In the genomic region with DNA sequence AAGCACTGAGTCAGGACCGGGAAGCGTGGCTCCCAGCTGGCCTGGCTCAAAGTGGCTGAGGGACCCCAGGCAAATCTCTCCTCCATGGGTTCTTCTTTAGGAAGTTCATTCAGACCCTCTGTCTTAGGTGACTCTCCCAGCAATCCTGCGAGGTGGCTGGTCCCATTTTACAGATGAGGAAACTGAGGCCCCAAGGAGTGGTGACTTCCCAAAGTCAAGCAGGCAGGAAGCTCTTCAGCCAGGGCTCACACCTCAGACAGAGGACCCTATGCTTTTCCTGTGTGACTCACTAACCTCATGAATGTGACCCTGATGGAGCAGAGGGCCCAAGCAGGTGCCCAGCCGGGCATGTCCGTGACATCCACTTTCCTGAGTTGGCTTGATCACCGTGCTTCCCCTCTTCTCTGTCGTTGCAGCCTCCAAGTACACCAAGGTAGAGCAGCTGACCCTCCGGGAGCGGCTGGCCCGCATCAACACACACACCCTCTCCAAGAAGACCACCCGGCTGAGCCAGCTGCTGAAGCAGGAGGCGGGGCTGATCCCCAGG, we compare ENCODE assay signal across 1 cellular context.
TF ChIP-seq lines count a peak whose summit lies in the region.

No MANE protein-coding gene starts in this region.

TF ChIP-seq in HepG2, 621 proteins besides CTCF, POLR2A, EP300 and RAD21 (continued from another document):
- TF ChIP-seq, protein P1, sequence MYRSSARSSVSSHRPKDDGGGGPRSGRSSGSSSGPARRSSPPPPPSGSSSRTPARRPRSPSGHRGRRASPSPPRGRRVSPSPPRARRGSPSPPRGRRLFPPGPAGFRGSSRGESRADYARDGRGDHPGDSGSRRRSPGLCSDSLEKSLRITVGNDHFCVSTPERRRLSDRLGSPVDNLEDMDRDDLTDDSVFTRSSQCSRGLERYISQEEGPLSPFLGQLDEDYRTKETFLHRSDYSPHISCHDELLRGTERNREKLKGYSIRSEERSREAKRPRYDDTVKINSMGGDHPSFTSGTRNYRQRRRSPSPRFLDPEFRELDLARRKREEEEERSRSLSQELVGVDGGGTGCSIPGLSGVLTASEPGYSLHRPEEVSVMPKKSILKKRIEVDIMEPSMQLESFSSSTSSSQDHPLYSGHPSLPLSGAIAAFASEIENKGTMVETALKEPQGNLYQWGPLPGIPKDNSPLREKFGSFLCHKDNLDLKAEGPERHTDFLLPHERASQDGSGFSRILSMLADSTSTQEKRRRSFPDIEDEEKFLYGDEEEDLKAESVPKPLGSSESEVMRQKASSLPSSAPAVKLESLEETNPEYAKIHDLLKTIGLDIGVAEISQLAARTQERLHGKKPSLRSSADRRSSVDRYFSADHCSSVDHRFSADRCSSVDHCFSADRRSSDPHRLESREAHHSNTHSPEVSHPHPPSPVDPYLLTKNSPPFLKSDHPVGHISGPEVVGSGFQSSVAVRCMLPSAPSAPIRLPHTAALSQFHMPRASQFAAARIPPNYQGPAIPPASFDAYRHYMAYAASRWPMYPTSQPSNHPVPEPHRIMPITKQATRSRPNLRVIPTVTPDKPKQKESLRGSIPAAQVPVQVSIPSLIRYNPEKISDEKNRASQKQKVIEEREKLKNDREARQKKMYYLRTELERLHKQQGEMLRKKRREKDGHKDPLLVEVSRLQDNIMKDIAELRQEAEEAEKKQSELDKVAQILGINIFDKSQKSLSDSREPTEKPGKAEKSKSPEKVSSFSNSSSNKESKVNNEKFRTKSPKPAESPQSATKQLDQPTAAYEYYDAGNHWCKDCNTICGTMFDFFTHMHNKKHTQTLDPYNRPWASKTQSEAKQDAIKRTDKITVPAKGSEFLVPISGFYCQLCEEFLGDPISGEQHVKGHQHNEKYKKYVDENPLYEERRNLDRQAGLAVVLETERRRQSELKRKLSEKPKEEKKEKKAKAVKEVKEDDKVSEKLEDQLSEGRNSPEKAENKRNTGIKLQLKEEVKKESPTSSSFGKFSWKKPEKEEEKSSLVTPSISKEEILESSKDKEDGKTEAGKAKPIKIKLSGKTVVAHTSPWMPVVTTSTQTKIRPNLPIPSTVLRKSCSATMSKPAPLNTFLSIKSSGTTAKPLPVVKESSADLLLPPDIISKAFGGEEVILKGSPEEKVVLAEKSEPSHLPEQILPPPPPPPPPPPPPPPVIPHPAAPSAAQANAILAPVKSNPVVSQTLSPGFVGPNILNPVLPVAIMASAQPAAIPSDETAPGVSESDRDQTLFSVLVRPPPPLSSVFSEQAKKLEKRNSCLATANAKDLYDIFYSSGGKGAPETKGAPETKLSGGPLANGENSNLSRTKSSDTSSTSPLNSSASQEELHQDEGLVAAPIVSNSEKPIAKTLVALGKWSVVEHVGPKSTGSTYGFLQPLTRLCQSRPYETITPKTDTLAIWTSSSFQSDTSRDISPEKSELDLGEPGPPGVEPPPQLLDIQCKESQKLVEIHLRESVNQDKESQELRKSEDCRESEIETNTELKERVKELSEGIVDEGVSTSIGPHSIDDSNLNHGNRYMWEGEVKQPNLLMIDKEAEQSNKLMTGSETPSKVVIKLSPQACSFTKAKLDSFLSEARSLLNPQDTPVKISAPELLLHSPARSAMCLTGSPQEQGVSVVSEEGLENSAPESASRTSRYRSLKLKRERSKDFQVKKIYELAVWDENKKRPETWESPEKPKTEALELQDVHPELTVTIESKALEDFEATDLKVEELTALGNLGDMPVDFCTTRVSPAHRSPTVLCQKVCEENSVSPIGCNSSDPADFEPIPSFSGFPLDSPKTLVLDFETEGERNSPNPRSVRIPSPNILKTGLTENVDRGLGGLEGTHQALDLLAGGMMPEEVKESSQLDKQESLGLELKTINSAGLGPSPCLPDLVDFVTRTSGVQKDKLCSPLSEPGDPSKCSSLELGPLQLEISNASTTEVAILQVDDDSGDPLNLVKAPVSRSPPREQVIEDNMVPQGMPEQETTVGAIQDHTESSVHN (CRISPR knock-in tag; IDR thresholded peaks at IDR 0.05) = no peak
- TF ChIP-seq, protein P2, sequence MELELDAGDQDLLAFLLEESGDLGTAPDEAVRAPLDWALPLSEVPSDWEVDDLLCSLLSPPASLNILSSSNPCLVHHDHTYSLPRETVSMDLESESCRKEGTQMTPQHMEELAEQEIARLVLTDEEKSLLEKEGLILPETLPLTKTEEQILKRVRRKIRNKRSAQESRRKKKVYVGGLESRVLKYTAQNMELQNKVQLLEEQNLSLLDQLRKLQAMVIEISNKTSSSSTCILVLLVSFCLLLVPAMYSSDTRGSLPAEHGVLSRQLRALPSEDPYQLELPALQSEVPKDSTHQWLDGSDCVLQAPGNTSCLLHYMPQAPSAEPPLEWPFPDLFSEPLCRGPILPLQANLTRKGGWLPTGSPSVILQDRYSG (CRISPR knock-in tag; IDR thresholded peaks at IDR 0.05) = no peak
- TF ChIP-seq ZMYM3 (CRISPR knock-in tag; IDR thresholded peaks at IDR 0.05) = peak; percentile 43; the same call in 1 of the 2 replicates
- no peak for TF ChIP-seq TBP (CRISPR knock-in tag; IDR thresholded peaks at IDR 0.05)
- TF ChIP-seq, protein P3, sequence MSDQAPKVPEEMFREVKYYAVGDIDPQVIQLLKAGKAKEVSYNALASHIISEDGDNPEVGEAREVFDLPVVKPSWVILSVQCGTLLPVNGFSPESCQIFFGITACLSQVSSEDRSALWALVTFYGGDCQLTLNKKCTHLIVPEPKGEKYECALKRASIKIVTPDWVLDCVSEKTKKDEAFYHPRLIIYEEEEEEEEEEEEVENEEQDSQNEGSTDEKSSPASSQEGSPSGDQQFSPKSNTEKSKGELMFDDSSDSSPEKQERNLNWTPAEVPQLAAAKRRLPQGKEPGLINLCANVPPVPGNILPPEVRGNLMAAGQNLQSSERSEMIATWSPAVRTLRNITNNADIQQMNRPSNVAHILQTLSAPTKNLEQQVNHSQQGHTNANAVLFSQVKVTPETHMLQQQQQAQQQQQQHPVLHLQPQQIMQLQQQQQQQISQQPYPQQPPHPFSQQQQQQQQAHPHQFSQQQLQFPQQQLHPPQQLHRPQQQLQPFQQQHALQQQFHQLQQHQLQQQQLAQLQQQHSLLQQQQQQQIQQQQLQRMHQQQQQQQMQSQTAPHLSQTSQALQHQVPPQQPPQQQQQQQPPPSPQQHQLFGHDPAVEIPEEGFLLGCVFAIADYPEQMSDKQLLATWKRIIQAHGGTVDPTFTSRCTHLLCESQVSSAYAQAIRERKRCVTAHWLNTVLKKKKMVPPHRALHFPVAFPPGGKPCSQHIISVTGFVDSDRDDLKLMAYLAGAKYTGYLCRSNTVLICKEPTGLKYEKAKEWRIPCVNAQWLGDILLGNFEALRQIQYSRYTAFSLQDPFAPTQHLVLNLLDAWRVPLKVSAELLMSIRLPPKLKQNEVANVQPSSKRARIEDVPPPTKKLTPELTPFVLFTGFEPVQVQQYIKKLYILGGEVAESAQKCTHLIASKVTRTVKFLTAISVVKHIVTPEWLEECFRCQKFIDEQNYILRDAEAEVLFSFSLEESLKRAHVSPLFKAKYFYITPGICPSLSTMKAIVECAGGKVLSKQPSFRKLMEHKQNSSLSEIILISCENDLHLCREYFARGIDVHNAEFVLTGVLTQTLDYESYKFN (CRISPR knock-in tag; conservative IDR thresholded peaks at IDR 0.05) = no peak
- TF ChIP-seq, protein P4, sequence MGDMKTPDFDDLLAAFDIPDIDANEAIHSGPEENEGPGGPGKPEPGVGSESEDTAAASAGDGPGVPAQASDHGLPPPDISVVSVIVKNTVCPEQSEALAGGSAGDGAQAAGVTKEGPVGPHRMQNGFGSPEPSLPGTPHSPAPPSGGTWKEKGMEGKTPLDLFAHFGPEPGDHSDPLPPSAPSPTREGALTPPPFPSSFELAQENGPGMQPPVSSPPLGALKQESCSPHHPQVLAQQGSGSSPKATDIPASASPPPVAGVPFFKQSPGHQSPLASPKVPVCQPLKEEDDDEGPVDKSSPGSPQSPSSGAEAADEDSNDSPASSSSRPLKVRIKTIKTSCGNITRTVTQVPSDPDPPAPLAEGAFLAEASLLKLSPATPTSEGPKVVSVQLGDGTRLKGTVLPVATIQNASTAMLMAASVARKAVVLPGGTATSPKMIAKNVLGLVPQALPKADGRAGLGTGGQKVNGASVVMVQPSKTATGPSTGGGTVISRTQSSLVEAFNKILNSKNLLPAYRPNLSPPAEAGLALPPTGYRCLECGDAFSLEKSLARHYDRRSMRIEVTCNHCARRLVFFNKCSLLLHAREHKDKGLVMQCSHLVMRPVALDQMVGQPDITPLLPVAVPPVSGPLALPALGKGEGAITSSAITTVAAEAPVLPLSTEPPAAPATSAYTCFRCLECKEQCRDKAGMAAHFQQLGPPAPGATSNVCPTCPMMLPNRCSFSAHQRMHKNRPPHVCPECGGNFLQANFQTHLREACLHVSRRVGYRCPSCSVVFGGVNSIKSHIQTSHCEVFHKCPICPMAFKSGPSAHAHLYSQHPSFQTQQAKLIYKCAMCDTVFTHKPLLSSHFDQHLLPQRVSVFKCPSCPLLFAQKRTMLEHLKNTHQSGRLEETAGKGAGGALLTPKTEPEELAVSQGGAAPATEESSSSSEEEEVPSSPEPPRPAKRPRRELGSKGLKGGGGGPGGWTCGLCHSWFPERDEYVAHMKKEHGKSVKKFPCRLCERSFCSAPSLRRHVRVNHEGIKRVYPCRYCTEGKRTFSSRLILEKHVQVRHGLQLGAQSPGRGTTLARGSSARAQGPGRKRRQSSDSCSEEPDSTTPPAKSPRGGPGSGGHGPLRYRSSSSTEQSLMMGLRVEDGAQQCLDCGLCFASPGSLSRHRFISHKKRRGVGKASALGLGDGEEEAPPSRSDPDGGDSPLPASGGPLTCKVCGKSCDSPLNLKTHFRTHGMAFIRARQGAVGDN (CRISPR knock-in tag; IDR thresholded peaks at IDR 0.05) = no peak
- TF ChIP-seq ZNF629 (CRISPR knock-in tag; conservative IDR thresholded peaks at IDR 0.05) = peak; percentile 77
- TF ChIP-seq PHF21A (CRISPR knock-in tag; IDR thresholded peaks at IDR 0.05) = no peak
- no peak for TF ChIP-seq ZNF567 (CRISPR knock-in tag; IDR thresholded peaks at IDR 0.05; ENCODE audit: borderline replicate concordance)
- no peak for TF ChIP-seq ZFP82 (CRISPR knock-in tag; IDR thresholded peaks at IDR 0.05; ENCODE audit: borderline replicate concordance)
